In the genomic region with DNA sequence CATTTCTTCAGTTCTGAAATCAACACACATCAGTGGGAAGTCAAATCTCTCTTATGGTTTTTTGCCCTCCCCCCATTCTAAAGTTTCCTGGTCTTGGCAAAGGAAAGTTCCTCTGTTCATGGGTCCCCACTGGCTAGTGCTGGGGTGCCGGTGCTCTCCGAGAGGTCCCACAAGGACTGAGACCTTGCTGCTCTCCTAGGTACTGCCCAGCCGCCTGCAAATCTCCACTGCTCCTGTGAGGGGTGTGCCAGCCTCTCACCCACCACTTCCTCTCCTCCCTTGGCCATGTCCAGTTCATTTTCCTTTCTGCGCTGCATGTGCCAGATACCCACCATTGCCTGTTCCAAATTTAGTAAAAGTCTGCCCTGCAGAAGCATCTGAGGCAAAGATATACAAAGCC, we compare ENCODE assay signal across 25 cellular contexts.
"Had no signal": no experiment of that assay in that cellular context is flagged by ENCODE, and none has a peak within 500 bp of the region (broad histone marks: within the 10 kb centered on the region; RNA-seq: fewer than 3 reads in every experiment).

No MANE protein-coding gene starts in this region.

- ATAC-seq: effector memory CD8-positive, alpha-beta T cell; esophagus mucosa; gastrocnemius medialis; heart right ventricle; left cardiac atrium; left lung; left ventricle myocardium superior; lower lobe of right lung; mucosa of descending colon had no signal

- H3K4me3 Mint-ChIP-seq: dendritic cell treated with granulocyte-macrophage colony-stimulating factor and Interleukin-4, amounts not matched to agents 40 ng/mL and 50 ng/mL, for 4 days; effector memory CD8-positive, alpha-beta T cell; endodermal cell; mesothelial cell of epicardium had no signal

- H3K4me1 ChIP-seq: colonic mucosa, esophagus squamous epithelium, gastrocnemius medialis, heart right ventricle, left lung, lower lobe of right lung had no signal

- H3K4me3 ChIP-seq: colonic mucosa, esophagus squamous epithelium, gastrocnemius medialis, heart right ventricle, left lung, lower lobe of right lung, mucosa of descending colon had no signal

- H3K27me3 Mint-ChIP-seq: dendritic cell treated with granulocyte-macrophage colony-stimulating factor and Interleukin-4, amounts not matched to agents 40 ng/mL and 50 ng/mL, for 4 days had no signal

- H3K4me1 Mint-ChIP-seq: endodermal cell, mesothelial cell of epicardium had no signal

- H3K36me3 ChIP-seq: colonic mucosa, esophagus squamous epithelium, gastrocnemius medialis, heart right ventricle, left lung, lower lobe of right lung had no signal

- H3K27ac Mint-ChIP-seq: dendritic cell treated with granulocyte-macrophage colony-stimulating factor and Interleukin-4, amounts not matched to agents 40 ng/mL and 50 ng/mL, for 4 days; effector memory CD8-positive, alpha-beta T cell; endodermal cell; mesothelial cell of epicardium had no signal

- DNase-seq: colonic mucosa; cortex of kidney; effector CD8-positive, alpha-beta T cell; effector memory CD8-positive, alpha-beta T cell; endodermal cell; erythroblast; esophagus squamous epithelium; foreskin fibroblast; foreskin melanocyte; gastrocnemius medialis; glutamatergic neuron; head of caudate nucleus; heart right ventricle; hippocampal formation; islet precursor cell; left cardiac atrium; left lung; left ventricle myocardium superior; lower lobe of right lung; mesenchymal stem cell; mucosa of descending colon had no signal

- H3K9me3 ChIP-seq: colonic mucosa, esophagus squamous epithelium, gastrocnemius medialis, left lung, lower lobe of right lung, mucosa of descending colon had no signal

- H3K27ac ChIP-seq: colonic mucosa, epithelial cell of prostate, esophagus squamous epithelium, gastrocnemius medialis, heart right ventricle, left lung, lower lobe of right lung had no signal

- H3K27me3 ChIP-seq: esophagus squamous epithelium, heart right ventricle, left lung had no signal

- H3K9me3 Mint-ChIP-seq: endodermal cell had no signal
